In genomic region chr4:13081830-13082229, GRCh38 we compare ENCODE assay signal across 36 cellular contexts.
"Had no signal": no experiment of that assay in that cellular context is flagged by ENCODE, and none has a peak within 500 bp of the region (broad histone marks: within the 10 kb centered on the region; RNA-seq: fewer than 3 reads in every experiment).

No MANE protein-coding gene starts in this region.

- DNase-seq: Karpas-422, Kasumi-1, MG63, MM.1S, MV-4-11, NCI-H1048, NCI-H1092, NCI-H1092 treated with DMSO at 0.1 percent for 48 hours, NCI-H1105, NCI-H1105 treated with DMSO at 0.1 percent for 48 hours, NCI-H1417, NCI-H1417 treated with DMSO at 0.1 percent for 48 hours, NCI-H1436, NCI-H1436 treated with DMSO at 0.1 percent for 48 hours, NCI-H146, NCI-H1694, NCI-H1694 treated with DMSO at 0.1 percent for 48 hours, NCI-H187, NCI-H187 treated with DMSO at 0.1 percent for 48 hours, NCI-H1930, NCI-H2029, NCI-H2029 treated with DMSO at 0.1 percent for 48 hours, NCI-H2081, NCI-H2081 treated with DMSO at 0.1 percent for 48 hours, NCI-H2107, NCI-H2171, NCI-H2171 treated with DMSO at 0.1 percent for 48 hours, NCI-H2227 treated with DMSO at 0.1 percent for 48 hours, NCI-H226, NCI-H345, NCI-H446, NCI-H446 treated with DMSO at 0.1 percent for 48 hours, NCI-H510A, NCI-H510A treated with DMSO at 0.1 percent for 48 hours, NCI-H524, NCI-H524 treated with DMSO at 0.1 percent for 48 hours had no signal

- H3K36me3 ChIP-seq: MG63 had no signal

- H3K9me3 ChIP-seq: MG63 had no signal

- H3K27me3 ChIP-seq: MG63 had no signal

- H3K4me3 ChIP-seq: MG63 had no signal
